35 cellular contexts compared by ENCODE assay signal in genomic region chr2:167853717-167854116, GRCh38.
DNase-seq lines count a peak whose midpoint lies in the region; ATAC-seq, FAIRE-seq and TF ChIP-seq lines count a peak whose summit lies in the region.
"Had no signal": no experiment of that assay in that cellular context is flagged by ENCODE, and none has a peak within 500 bp of the region (broad histone marks: within the 10 kb centered on the region; RNA-seq: fewer than 3 reads in every experiment).

No MANE protein-coding gene starts in this region.

- TF ChIP-seq EP300 in HepG2 (IDR thresholded peaks at IDR 0.05; ENCODE audit: low read depth in 2 of 2, low read length in 2 of 2), result no peak
- no peak for TF ChIP-seq EP300 in HepG2 (CRISPR knock-in tag; IDR thresholded peaks at IDR 0.05; ENCODE audit: borderline replicate concordance)
- no peak for TF ChIP-seq EP300 in K562 (IDR thresholded peaks at IDR 0.05; ENCODE audit: low read length)

- TF ChIP-seq RAD21 in HepG2 (CRISPR knock-in tag; IDR thresholded peaks at IDR 0.05), result no peak
- no peak for TF ChIP-seq RAD21 in K562 (CRISPR knock-in tag; conservative IDR thresholded peaks at IDR 0.05 in 1 of 2, IDR thresholded peaks at IDR 0.05 in 1 of 2)

- H2AFZ ChIP-seq in HepG2 (ENCODE audit: low read length) (no peak overlapping the region), K562 (ENCODE audit: low read depth, low read length) (no peak overlapping the region)

- no peak overlapping the region for H3K4me3 Mint-ChIP-seq in HFFc6
- H3K4me3 Mint-ChIP-seq: B cell; CD14-positive monocyte; CD4-positive, alpha-beta memory T cell; CD4-positive, alpha-beta T cell; CD4-positive, CD25-positive, alpha-beta regulatory T cell; CD8-positive, alpha-beta memory T cell; CD8-positive, alpha-beta T cell had no signal

- WGBS in HepG2 (ENCODE audit: low lambda C conversion rate), result 4% methylated on average over 1 of the region's 1 CpG
- WGBS in right lobe of liver (ENCODE audit: insufficient coverage, low coverage, low lambda C conversion rate, missing lambda C conversion rate), result 80% methylated on average over 1 of the region's 1 CpG
- WGBS in K562 (ENCODE audit: insufficient coverage, low coverage, missing lambda C conversion rate), result 58% methylated on average over 1 of the region's 1 CpG

- H4K20me1 ChIP-seq in HepG2 (ENCODE audit: insufficient read depth, low read length), result no peaks in the 10 kb centered on the region
- no peaks in the 10 kb centered on the region for H4K20me1 ChIP-seq in K562 (replicated peaks; ENCODE audit: control insufficient read depth, insufficient read depth, low read length)
- H4K20me1 ChIP-seq: BLaER1; BLaER1 treated with 17β-estradiol and CSF1 and Interleukin-3, amounts not matched to agents 10 nM and 100 nM had no signal

- H3K27ac ChIP-seq in HepG2 (ENCODE audit: extremely low read length, insufficient read depth, low read length), result no peak overlapping the region
- no peak overlapping the region for H3K27ac ChIP-seq in right lobe of liver
- no peak overlapping the region for H3K27ac ChIP-seq in K562 (ENCODE audit: extremely low read depth, low read depth, low read length)
- H3K27ac ChIP-seq: 22Rv1; A549; BLaER1; BLaER1 treated with 17β-estradiol and CSF1 and Interleukin-3, amounts not matched to agents 10 nM and 100 nM; C4-2B had no signal

- H3K4me2 ChIP-seq in HepG2 (ENCODE audit: low read depth, low read length) (no peak overlapping the region), K562 (ENCODE audit: insufficient read depth, low read length) (no peak overlapping the region)
- H3K4me2 ChIP-seq: A549; BLaER1; BLaER1 treated with 17β-estradiol and CSF1 and Interleukin-3, amounts not matched to agents 10 nM and 100 nM had no signal

- no peak for ATAC-seq in HepG2
- ATAC-seq in right lobe of liver, result no peak
- ATAC-seq in K562, result peak; percentile 55; the same call in 2 of the 3 replicates
- ATAC-seq: A549; CD8-positive, alpha-beta T cell had no signal

- no peaks in the 10 kb centered on the region for H3K4me1 Mint-ChIP-seq in HFFc6 (ENCODE audit: low read depth)
- H3K4me1 Mint-ChIP-seq: B cell; CD14-positive monocyte; CD4-positive, alpha-beta memory T cell; CD4-positive, CD25-positive, alpha-beta regulatory T cell; CD8-positive, alpha-beta memory T cell had no signal

- DNase-seq in HepG2 (ENCODE audit: low spot score) (no peak), right lobe of liver (no peak), OCI-M1 (lab: John Stamatoyannopoulos, UW) (peak; percentile 27), K562 (ENCODE audit: extremely low read depth in 1 of 4, low spot score in 3 of 4) (peak in 1 of 4 experiments; percentile 28), HFFc6 (no peak)
- no peak for DNase-seq in stimulated activated CD4-positive, alpha-beta T cell treated with anti-CD3 and anti-CD28 coated beads, Interleukin-4, amount 100 ng/mL, for 4 hours
- DNase-seq: 8988T; ACHN; AML-193; BE2C; C1 segment of cervical spinal cord; Caco-2; Calu3; CD4-positive, alpha-beta memory T cell; CD4-positive, alpha-beta T cell; CD4-positive, CD25-positive, alpha-beta regulatory T cell; CD8-positive, alpha-beta memory T cell; CD8-positive, alpha-beta T cell; COR-L47; DMS 273 treated with DMSO at 0.1 percent for 48 hours; DMS153; DMS53; DMS79; DMS79 treated with DMSO at 0.1 percent for 48 hours; DND-41; EL had no signal

- H3K4me1 ChIP-seq in HepG2 (ENCODE audit: insufficient read depth, low read length) (no peaks in the 10 kb centered on the region), right lobe of liver (no peaks in the 10 kb centered on the region), K562 (replicated peaks in 1 of 2; ENCODE audit: control insufficient read depth in 2 of 2, insufficient read depth in 2 of 2, low read length in 2 of 2) (no peaks in the 10 kb centered on the region)
- H3K4me1 ChIP-seq: A549, BE2C, BLaER1, Caco-2 had no signal

- H3K27me3 ChIP-seq in HepG2 (ENCODE audit: control insufficient read depth in 1 of 2, insufficient read depth in 2 of 2, low read length in 2 of 2) (no peaks in the 10 kb centered on the region), right lobe of liver (no peaks in the 10 kb centered on the region), K562 (ENCODE audit: control insufficient read depth in 2 of 2, insufficient read depth in 2 of 2, low read length in 2 of 2) (no peaks in the 10 kb centered on the region)
- H3K27me3 ChIP-seq: BE2C; BLaER1; BLaER1 treated with 17β-estradiol and CSF1 and Interleukin-3, amounts not matched to agents 10 nM and 100 nM had no signal

- H3K9ac ChIP-seq in HepG2 (ENCODE audit: insufficient read depth, low read depth, low read length) (no peak overlapping the region), K562 (ENCODE audit: insufficient read depth in 1 of 2, low read depth in 2 of 2, low read length in 2 of 2) (no peak overlapping the region)
- H3K9ac ChIP-seq: BLaER1; BLaER1 treated with 17β-estradiol and CSF1 and Interleukin-3, amounts not matched to agents 10 nM and 100 nM had no signal

- intact Hi-C loops in HepG2 (cut with micrococcal nuclease; ENCODE audit: unreplicated experiment), result no loop called here
- intact Hi-C loops in right lobe of liver (cut with DNase I), result no loop called here
- intact Hi-C loops in K562 (cut with micrococcal nuclease), result no loop called here

- H3K4me3 ChIP-seq in HepG2 (replicated peaks in 1 of 3; ENCODE audit: insufficient read depth in 1 of 3, low read depth in 2 of 3, low read length in 3 of 3), result no peak overlapping the region
- no peak overlapping the region for H3K4me3 ChIP-seq in right lobe of liver
- H3K4me3 ChIP-seq in K562, result no peak overlapping the region
- H3K4me3 ChIP-seq: A549; BLaER1; BLaER1 treated with 17β-estradiol and CSF1 and Interleukin-3, amounts not matched to agents 10 nM and 100 nM had no signal

- H3K9me3 Mint-ChIP-seq in HFFc6, result peaks cover 39% of the 10 kb centered on the region
- H3K9me3 Mint-ChIP-seq: CD4-positive, alpha-beta T cell; CD8-positive, alpha-beta T cell had no signal

- FAIRE-seq in HepG2 (lab: Jason Lieb, UNC) (no peak), K562 (lab: Jason Lieb, UNC) (peak; percentile 59)
- FAIRE-seq: A204.1, A549, D721Med had no signal

- TF ChIP-seq POLR2A in HepG2 (IDR thresholded peaks at IDR 0.05; ENCODE audit: insufficient read depth in 1 of 2, low read depth in 2 of 2, low read length in 2 of 2), result no peak
- no peak for TF ChIP-seq POLR2A in right lobe of liver (IDR thresholded peaks at IDR 0.05)
- no peak for TF ChIP-seq POLR2A in K562 (conservative IDR thresholded peaks at IDR 0.05)

- H3K79me2 ChIP-seq in HepG2 (ENCODE audit: insufficient read depth, low read length) (no peaks in the 10 kb centered on the region), K562 (ENCODE audit: control insufficient read depth, insufficient read depth, low read length) (0 out of 3 replicates have a peak, but pooled peaks cover 2% of the 10 kb centered on the region)

- no peak overlapping the region for H3K27ac Mint-ChIP-seq in HFFc6
- H3K27ac Mint-ChIP-seq: B cell; CD14-positive monocyte; CD4-positive, alpha-beta memory T cell; CD4-positive, alpha-beta T cell; CD4-positive, CD25-positive, alpha-beta regulatory T cell; CD8-positive, alpha-beta memory T cell; CD8-positive, alpha-beta T cell had no signal

- H3K36me3 Mint-ChIP-seq in HFFc6 (ENCODE audit: low read depth), result no peaks in the 10 kb centered on the region
- H3K36me3 Mint-ChIP-seq: CD14-positive monocyte; CD4-positive, alpha-beta memory T cell; CD4-positive, CD25-positive, alpha-beta regulatory T cell; CD8-positive, alpha-beta memory T cell; CD8-positive, alpha-beta T cell had no signal

- TF ChIP-seq CTCF in HepG2 (CRISPR knock-in tag; IDR thresholded peaks at IDR 0.05) (no peak), right lobe of liver (IDR thresholded peaks at IDR 0.05) (no peak), K562 (IDR thresholded peaks at IDR 0.05 in 2 of 3, conservative IDR thresholded peaks at IDR 0.05 in 1 of 3; ENCODE audit: insufficient read depth in 2 of 3, low read depth in 1 of 3, low read length in 3 of 3) (no peak), HFFc6 (IDR thresholded peaks at IDR 0.05) (no peak)

- no peaks in the 10 kb centered on the region for H3K36me3 ChIP-seq in HepG2 (replicated peaks in 1 of 2; ENCODE audit: control insufficient read depth in 1 of 2, insufficient read depth in 2 of 2, low read length in 2 of 2)
- no peaks in the 10 kb centered on the region for H3K36me3 ChIP-seq in right lobe of liver
- peaks cover 81% of the 10 kb centered on the region for H3K36me3 ChIP-seq in K562 (ENCODE audit: control insufficient read depth, insufficient read depth, low read length)
- H3K36me3 ChIP-seq: BE2C; BLaER1; BLaER1 treated with 17β-estradiol and CSF1 and Interleukin-3, amounts not matched to agents 10 nM and 100 nM had no signal

- in situ Hi-C loops in HepG2 (cut with HindIII; ENCODE audit: extremely low pct_ligation_motif_present, low pct_unique_long_range_greater_than_20kb) (no loop called here), K562 (cut with MboI) (no loop called here)

- H3K27me3 Mint-ChIP-seq in HFFc6 (ENCODE audit: insufficient read depth), result no peaks in the 10 kb centered on the region
- H3K27me3 Mint-ChIP-seq: CD4-positive, alpha-beta T cell had no signal

- BruUV-seq in HepG2 (replicated peaks; lab: Mats Ljungman, UMichigan), result no TSS peak
- no TSS peak for BruUV-seq in K562 (replicated peaks; lab: Mats Ljungman, UMichigan)

- POLR2A ChIA-PET in HepG2 (lab: Yijun Ruan, JAX), result no interaction called here
- POLR2A ChIA-PET in K562 (lab: Yijun Ruan, JAX), result interaction anchor here (1.1 to 1.6 kb wide), 2 partner anchors 36 to 52 kb away, joined by 3 read pairs; no protein-coding TSS in a partner anchor

- H3K9me1 ChIP-seq in K562 (ENCODE audit: control insufficient read depth, insufficient read depth, low read length), result no peaks in the 10 kb centered on the region

- CTCF ChIA-PET in HepG2 (lab: Yijun Ruan, JAX; ENCODE audit: low intra/inter-chr PET ratio, low total read pairs), result no interaction called here
- CTCF ChIA-PET in K562 (lab: Yijun Ruan, JAX; ENCODE audit: low intra/inter-chr PET ratio), result no interaction called here

- H3K9me3 ChIP-seq in HepG2 (ENCODE audit: low read length) (no peaks in the 10 kb centered on the region), right lobe of liver (no peaks in the 10 kb centered on the region), K562 (replicated peaks; ENCODE audit: control insufficient read depth, insufficient read depth, low read depth, low read length) (no peaks in the 10 kb centered on the region)
- H3K9me3 ChIP-seq: A549, BE2C, BLaER1, Caco-2 had no signal

TF ChIP-seq in HepG2, 621 proteins besides CTCF, POLR2A, EP300 and RAD21 (continues in another document):
- TF ChIP-seq ZNF782 (CRISPR knock-in tag; IDR thresholded peaks at IDR 0.05; ENCODE audit: borderline replicate concordance), result no peak

Comparison
In these comparisons a context has a peak if more than half of its experiments do, and no peak if none do; other contexts are left out.
1. Of the 241 proteins assayed by ChIP-seq in both HepG2 and K562: peak only in HepG2: none; only in K562: MEIS2; in both: MNT; in neither: 239.